In the genomic region with DNA sequence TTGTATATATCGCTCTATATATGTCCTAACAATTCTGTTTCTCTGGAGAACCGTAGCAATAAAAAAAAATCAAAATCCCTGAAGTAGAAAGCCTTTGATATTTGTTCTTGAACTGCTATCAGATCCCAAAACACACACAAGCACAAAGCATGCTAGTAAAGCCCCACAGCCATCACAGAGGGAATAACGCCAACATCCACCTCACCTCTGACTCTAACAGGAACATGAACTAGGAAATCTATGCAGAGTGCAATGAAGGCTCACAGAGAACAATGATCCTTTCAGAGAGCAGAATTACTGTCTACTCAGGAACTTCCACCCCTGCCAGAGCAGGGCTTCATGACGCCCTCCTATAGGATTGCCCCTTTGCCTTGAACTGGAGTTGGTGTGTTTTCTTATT, we compare ENCODE assay signal across 18 cellular contexts. TPM values are rescaled to one million over a fixed set of nuclear protein-coding genes. Genes with fewer than 3 reads are reported as not detected.
"Had no signal": no experiment of that assay in that cellular context is flagged by ENCODE, and none has a peak within 500 bp of the region (broad histone marks: within the 10 kb centered on the region; RNA-seq: fewer than 3 reads in every experiment).

No MANE protein-coding gene starts in this region.

RNA-seq across cellular contexts. Expression of a gene that starts 44.1 kb away (rescaled TPM):
- total RNA-seq: activated CD4-positive, alpha-beta memory T cell treated with anti-CD3 and anti-CD28 coated beads, Interleukin-2, amount 10 ng/mL, durations not matched to agents 7 days and 5 days; activated CD4-positive, alpha-beta T cell treated with anti-CD3 and anti-CD28 coated beads, Interleukin-2, amount 10 ng/mL, durations not matched to agents 7 days and 5 days; activated naive CD4-positive, alpha-beta T cell treated with anti-CD3 and anti-CD28 coated beads, Interleukin-2, amount 50 U/mL, for 72 hours; activated naive CD8-positive, alpha-beta T cell treated with anti-CD3 and anti-CD28 coated beads, Interleukin-2, amount 10 ng/mL, durations not matched to agents 7 days and 5 days; activated T-cell treated with anti-CD3 and anti-CD28 coated beads, Interleukin-2, amount 50 U/mL, for 72 hours; ascending aorta; colonic mucosa; dermis microvascular lymphatic vessel endothelial cell; endothelial cell of umbilical vein; esophagus squamous epithelium; fibroblast of lung; fibroblast of villous mesenchyme; glomerular endothelial cell; heart right ventricle; T-helper 1 cell treated with Interleukin-12 subunit alpha and Interleukin-12 subunit beta and Interleukin-4 antibody, amounts not matched to agents 30 ng/mL and 1 ng/mL, for 36 hours had no signal
- polyA plus RNA-seq: endothelial cell of umbilical vein, esophagus, fibroblast of lung, heart right ventricle had no signal

RNA-seq across cellular contexts. Expression of a gene that starts 45.0 kb away (rescaled TPM):
- total RNA-seq: activated CD4-positive, alpha-beta memory T cell treated with anti-CD3 and anti-CD28 coated beads, Interleukin-2, amount 10 ng/mL, durations not matched to agents 7 days and 5 days; activated CD4-positive, alpha-beta T cell treated with anti-CD3 and anti-CD28 coated beads, Interleukin-2, amount 10 ng/mL, durations not matched to agents 7 days and 5 days; activated naive CD4-positive, alpha-beta T cell treated with anti-CD3 and anti-CD28 coated beads, Interleukin-2, amount 50 U/mL, for 72 hours; activated naive CD8-positive, alpha-beta T cell treated with anti-CD3 and anti-CD28 coated beads, Interleukin-2, amount 10 ng/mL, durations not matched to agents 7 days and 5 days; activated T-cell treated with anti-CD3 and anti-CD28 coated beads, Interleukin-2, amount 50 U/mL, for 72 hours; ascending aorta; colonic mucosa; dermis microvascular lymphatic vessel endothelial cell; endothelial cell of umbilical vein; esophagus squamous epithelium; fibroblast of lung; fibroblast of villous mesenchyme; gastroesophageal sphincter; glomerular endothelial cell; heart right ventricle; T-helper 1 cell treated with Interleukin-12 subunit alpha and Interleukin-12 subunit beta and Interleukin-4 antibody, amounts not matched to agents 30 ng/mL and 1 ng/mL, for 36 hours; WTC11 had no signal
- polyA plus RNA-seq: endothelial cell of umbilical vein, esophagus, fibroblast of lung, heart right ventricle had no signal
